Comparison of ENCODE assay signal across 27 cellular contexts in the genomic region with DNA sequence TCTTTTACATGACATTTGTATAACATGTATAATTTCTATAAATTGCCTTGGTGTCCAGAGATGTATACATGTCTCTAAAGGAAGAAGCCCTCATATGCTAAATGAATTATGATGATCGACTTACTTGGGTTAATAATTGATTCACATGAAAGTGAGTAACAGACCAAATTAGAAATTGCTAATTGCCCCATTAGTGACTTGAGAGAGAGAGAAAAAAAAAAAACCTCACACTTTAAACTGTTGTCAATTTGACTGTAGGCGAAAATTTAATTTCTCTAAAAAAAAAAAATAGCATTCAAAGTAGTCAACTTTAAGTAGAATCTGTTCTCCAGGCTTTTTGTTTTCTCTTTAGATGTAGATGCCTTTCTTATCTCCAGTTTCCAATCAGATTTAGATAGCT.
"Had no signal": no experiment of that assay in that cellular context is flagged by ENCODE, and none has a peak within 500 bp of the region (broad histone marks: within the 10 kb centered on the region; RNA-seq: fewer than 3 reads in every experiment).

No MANE protein-coding gene starts in this region.

- FAIRE-seq: urothelium cell line had no signal

- H3K4me1 ChIP-seq: stomach, suprapubic skin, testis, thyroid gland, tibial artery, tibial nerve, transverse colon, upper lobe of left lung, upper lobe of right lung, uterus, vagina had no signal

- DNase-seq: stimulated activated CD4-positive, alpha-beta T cell treated with anti-CD3 and anti-CD28 coated beads, Interleukin-2, amount 100 ng/mL, for 48 hours; stimulated activated CD4-positive, alpha-beta T cell treated with anti-CD3 and anti-CD28 coated beads, Interleukin-4, amount 100 ng/mL, for 1 hour; stimulated activated CD4-positive, alpha-beta T cell treated with anti-CD3 and anti-CD28 coated beads, Interleukin-4, amount 100 ng/mL, for 24 hours; stimulated activated CD4-positive, alpha-beta T cell treated with anti-CD3 and anti-CD28 coated beads, Interleukin-4, amount 100 ng/mL, for 4 hours; stimulated activated CD8-positive, alpha-beta memory T cell treated with anti-CD3 and anti-CD28 coated beads, Interleukin-4, amount 100 ng/mL, for 48 hours; stimulated activated naive B cell treated with anti-CD40 and anti-IgM and Interleukin-4, amounts not matched to agents 10 μg/mL and 1 μg/mL and 100 μg/mL, for 72 hours; stimulated activated naive CD4-positive, alpha-beta T cell; stimulated activated naive CD4-positive, alpha-beta T cell treated with Interleukin-2 at 50 U/mL for 16 hours; stimulated activated naive CD8-positive, alpha-beta T cell treated with anti-CD3 and anti-CD28 coated beads, Interleukin-15, amount 100 ng/mL, for 72 hours; stimulated activated naive CD8-positive, alpha-beta T cell treated with anti-CD3 and anti-CD28 coated beads, Interleukin-15, Interleukin-2, amounts not matched to agents 100 U/mL and 50 U/mL, for 24 hours; stomach; substantia nigra; testis; thyroid gland; tibial artery; transverse colon; trophoblast cell; upper lobe of left lung; upper lobe of right lung; uterus had no signal

- H3K4me3 ChIP-seq: stomach, suprapubic skin, thoracic aorta, thyroid gland, tibial artery, tibial nerve, transverse colon, upper lobe of left lung, upper lobe of right lung, uterus, vagina had no signal

- H3K27me3 ChIP-seq: suprapubic skin, testis, thyroid gland, tibial artery, tibial nerve, transverse colon, upper lobe of left lung, upper lobe of right lung, uterus, vagina had no signal

- H3K9me3 ChIP-seq: stomach, suprapubic skin, testis, thoracic aorta, thyroid gland, tibial artery, tibial nerve, transverse colon, upper lobe of left lung, upper lobe of right lung, uterus, vagina had no signal

- H3K27ac ChIP-seq: stomach, suprapubic skin, testis, thoracic aorta, thyroid gland, tibial artery, tibial nerve, transverse colon, upper lobe of left lung, upper lobe of right lung, uterus, vagina had no signal

- H3K36me3 ChIP-seq: stomach, suprapubic skin, thoracic aorta, thyroid gland, tibial artery, tibial nerve, transverse colon, upper lobe of left lung, upper lobe of right lung, uterus, vagina had no signal

- ATAC-seq: stimulated activated effector memory CD8-positive, alpha-beta T cell treated with anti-CD3 and anti-CD28 coated beads, Interleukin-12 subunit alpha, Interleukin-12 subunit beta, amount 100 ng/mL, for 72 hours; stimulated activated memory B cell treated with anti-CD40 and anti-IgM and Interleukin-4, amounts not matched to agents 10 μg/mL and 1 μg/mL and 100 μg/mL, for 72 hours; stimulated activated naive B cell treated with anti-CD40 and anti-IgM and Interleukin-4, amounts not matched to agents 10 μg/mL and 1 μg/mL and 100 μg/mL, for 72 hours; stimulated activated naive CD8-positive, alpha-beta T cell treated with anti-CD3 and anti-CD28 coated beads, Interleukin-15, amount 100 ng/mL, for 72 hours; stimulated activated naive CD8-positive, alpha-beta T cell treated with anti-CD3 and anti-CD28 coated beads, Interleukin-15, Interleukin-2, amounts not matched to agents 100 U/mL and 50 U/mL, for 24 hours; upper lobe of right lung had no signal
